ENCODE assay signal across 1 cellular context in genomic region chr5:127673401-127673800, GRCh38.
TF ChIP-seq lines count a peak whose summit lies in the region.

No MANE protein-coding gene starts in this region.

TF ChIP-seq in IMR-90, 13 proteins besides CTCF, POLR2A, EP300 and RAD21:
- TF ChIP-seq MXI1 (IDR thresholded peaks at IDR 0.05; ENCODE audit: borderline replicate concordance, low read depth, low read length): no peak
- no peak for TF ChIP-seq CEBPB (IDR thresholded peaks at IDR 0.05; ENCODE audit: low read depth, low read length)
- no peak for TF ChIP-seq RCOR1 (IDR thresholded peaks at IDR 0.05; ENCODE audit: insufficient replicate concordance, low read length)
- TF ChIP-seq RFX5 (IDR thresholded peaks at IDR 0.05; ENCODE audit: low read depth, low read length): no peak
- peak; percentile 92 for TF ChIP-seq NFE2L2 (IDR thresholded peaks at IDR 0.05; ENCODE audit: low read depth, low read length)
- TF ChIP-seq SMC3 (IDR thresholded peaks at IDR 0.05; ENCODE audit: low read depth, low read length): no peak
- TF ChIP-seq BHLHE40 (IDR thresholded peaks at IDR 0.05; ENCODE audit: low read depth, low read length): no peak
- TF ChIP-seq, protein P1, sequence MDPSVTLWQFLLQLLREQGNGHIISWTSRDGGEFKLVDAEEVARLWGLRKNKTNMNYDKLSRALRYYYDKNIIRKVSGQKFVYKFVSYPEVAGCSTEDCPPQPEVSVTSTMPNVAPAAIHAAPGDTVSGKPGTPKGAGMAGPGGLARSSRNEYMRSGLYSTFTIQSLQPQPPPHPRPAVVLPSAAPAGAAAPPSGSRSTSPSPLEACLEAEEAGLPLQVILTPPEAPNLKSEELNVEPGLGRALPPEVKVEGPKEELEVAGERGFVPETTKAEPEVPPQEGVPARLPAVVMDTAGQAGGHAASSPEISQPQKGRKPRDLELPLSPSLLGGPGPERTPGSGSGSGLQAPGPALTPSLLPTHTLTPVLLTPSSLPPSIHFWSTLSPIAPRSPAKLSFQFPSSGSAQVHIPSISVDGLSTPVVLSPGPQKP (IDR thresholded peaks at IDR 0.05; ENCODE audit: borderline replicate concordance, low read depth, low read length): no peak
- no peak for TF ChIP-seq CHD1 (IDR thresholded peaks at IDR 0.05; ENCODE audit: low read depth, low read length)
- no peak for TF ChIP-seq MAZ (IDR thresholded peaks at IDR 0.05; ENCODE audit: borderline replicate concordance, low read depth, low read length)
- TF ChIP-seq FOS (IDR thresholded peaks at IDR 0.05; ENCODE audit: low read depth, low read length): no peak
- TF ChIP-seq MAFK (IDR thresholded peaks at IDR 0.05; ENCODE audit: low read depth, low read length): peak; percentile 65
- TF ChIP-seq, protein P2, sequence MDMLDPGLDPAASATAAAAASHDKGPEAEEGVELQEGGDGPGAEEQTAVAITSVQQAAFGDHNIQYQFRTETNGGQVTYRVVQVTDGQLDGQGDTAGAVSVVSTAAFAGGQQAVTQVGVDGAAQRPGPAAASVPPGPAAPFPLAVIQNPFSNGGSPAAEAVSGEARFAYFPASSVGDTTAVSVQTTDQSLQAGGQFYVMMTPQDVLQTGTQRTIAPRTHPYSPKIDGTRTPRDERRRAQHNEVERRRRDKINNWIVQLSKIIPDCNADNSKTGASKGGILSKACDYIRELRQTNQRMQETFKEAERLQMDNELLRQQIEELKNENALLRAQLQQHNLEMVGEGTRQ (IDR thresholded peaks at IDR 0.05; ENCODE audit: low read depth, low read length): no peak
